ENCODE assay signal across 23 cellular contexts in genomic region chr1:40679165-40679953, GRCh38.
"Had no signal": no experiment of that assay in that cellular context is flagged by ENCODE, and none has a peak within 500 bp of the region (broad histone marks: within the 10 kb centered on the region; RNA-seq: fewer than 3 reads in every experiment).

No MANE protein-coding gene starts in this region.

- H3K36me3 Mint-ChIP-seq: activated naive CD4-positive, alpha-beta T cell treated with anti-CD3 and anti-CD28 coated beads, Interleukin-2, amount 50 U/mL, for 24 hours had no signal

- ATAC-seq: activated CD8-positive, alpha-beta T cell treated with anti-CD3 and anti-CD28 coated beads, Interleukin-2, amount 10 ng/mL, durations not matched to agents 7 days and 5 days had no signal

- H3K36me3 ChIP-seq: breast epithelium, Peyer's patch had no signal

- H3K4me3 Mint-ChIP-seq: activated CD8-positive, alpha-beta T cell treated with anti-CD3 and anti-CD28 coated beads, Interleukin-2, amount 10 ng/mL, durations not matched to agents 7 days and 5 days; activated naive CD4-positive, alpha-beta T cell treated with anti-CD3 and anti-CD28 coated beads, Interleukin-2, amount 50 U/mL, for 24 hours; T-helper 1 cell treated with Interleukin-12 subunit alpha and Interleukin-12 subunit beta and Interleukin-4 antibody, amounts not matched to agents 30 μg/mL and 1 μg/mL, for 36 hours had no signal

- H3K4me1 ChIP-seq: breast epithelium, Peyer's patch had no signal

- H3K9me3 Mint-ChIP-seq: activated naive CD4-positive, alpha-beta T cell treated with anti-CD3 and anti-CD28 coated beads, Interleukin-2, amount 50 U/mL, for 24 hours; T-helper 1 cell treated with Interleukin-12 subunit alpha and Interleukin-12 subunit beta and Interleukin-4 antibody, amounts not matched to agents 30 μg/mL and 1 μg/mL, for 36 hours had no signal

- H3K9me3 ChIP-seq: breast epithelium, Peyer's patch had no signal

- H3K27me3 ChIP-seq: breast epithelium, Peyer's patch had no signal

- H3K27ac Mint-ChIP-seq: activated CD8-positive, alpha-beta T cell treated with anti-CD3 and anti-CD28 coated beads, Interleukin-2, amount 10 ng/mL, durations not matched to agents 7 days and 5 days; activated naive CD4-positive, alpha-beta T cell treated with anti-CD3 and anti-CD28 coated beads, Interleukin-2, amount 50 U/mL, for 24 hours; T-helper 1 cell treated with Interleukin-12 subunit alpha and Interleukin-12 subunit beta and Interleukin-4 antibody, amounts not matched to agents 30 μg/mL and 1 μg/mL, for 36 hours had no signal

- H3K27me3 Mint-ChIP-seq: activated naive CD4-positive, alpha-beta T cell treated with anti-CD3 and anti-CD28 coated beads, Interleukin-2, amount 50 U/mL, for 24 hours had no signal

- H3K4me3 ChIP-seq: breast epithelium, Peyer's patch had no signal

- H3K4me1 Mint-ChIP-seq: activated naive CD4-positive, alpha-beta T cell treated with anti-CD3 and anti-CD28 coated beads, Interleukin-2, amount 50 U/mL, for 24 hours had no signal

- DNase-seq: activated CD4-positive, alpha-beta T cell treated with anti-CD3 and anti-CD28 coated beads for 48 hours; activated CD4-positive, alpha-beta T cell treated with anti-CD3 and anti-CD28 coated beads, Interleukin-2, amount 50 U/mL, for 4 hours; activated CD4-positive, CD25-positive, alpha-beta regulatory T cell treated with anti-CD3 and anti-CD28 coated beads, Interleukin-2, amount 50 U/mL, for 72 hours; activated CD8-positive, alpha-beta memory T cell treated with anti-CD3 and anti-CD28 coated beads, Interleukin-2, amount 50 U/mL, for 48 hours; activated CD8-positive, alpha-beta T cell treated with anti-CD3 and anti-CD28 coated beads, Interleukin-2, amount 10 ng/mL, durations not matched to agents 7 days and 5 days; activated naive CD4-positive, alpha-beta T cell; activated T-cell treated with anti-CD3 and anti-CD28 coated beads, Interleukin-2, amount 50 U/mL, for 1 hour; aorta; caudate nucleus; KG1; NCI-H1048; NCI-H1417 treated with DMSO at 0.1 percent for 48 hours; NCI-H187; NCI-H2171; NCI-H2227 treated with DMSO at 0.1 percent for 48 hours; NCI-H526; NCI-H82; Peyer's patch; SHP77 treated with DMSO at 0.1 percent for 48 hours had no signal

- H3K27ac ChIP-seq: breast epithelium, Peyer's patch, RWPE1 had no signal
